Comparison of ENCODE assay signal across 8 cellular contexts in the genomic region with DNA sequence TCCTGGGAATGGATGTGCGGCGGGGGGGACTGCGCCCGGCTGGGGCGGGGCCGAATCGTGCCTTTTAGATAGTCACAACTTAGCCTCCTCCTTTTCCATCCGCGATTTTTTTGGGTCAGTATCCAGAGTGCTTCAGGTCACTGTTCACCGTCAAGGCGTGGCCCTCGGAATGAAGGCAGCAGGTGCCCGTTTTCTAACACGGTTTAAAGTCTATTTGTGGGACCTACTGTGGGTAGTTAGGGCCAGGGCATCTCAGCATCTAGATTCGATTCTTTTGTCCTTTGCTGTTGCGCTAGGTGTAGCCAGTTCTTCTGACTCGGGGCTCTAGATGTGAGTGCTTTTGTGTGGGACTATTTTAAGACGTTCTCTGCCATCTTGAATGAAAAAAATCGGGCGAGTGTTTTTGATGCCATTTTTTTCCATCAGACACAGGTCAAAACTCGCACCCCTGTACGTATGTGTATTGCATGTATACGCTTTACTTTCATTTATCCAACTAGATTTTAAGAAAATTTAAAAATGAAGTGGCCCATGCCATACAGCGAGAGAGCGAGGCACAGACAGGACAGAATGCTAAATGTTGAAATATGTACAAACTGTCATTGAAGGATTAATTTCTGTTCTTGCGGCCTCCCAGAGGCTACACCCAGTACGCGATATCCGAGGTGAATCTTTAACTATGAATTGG. TPM values are rescaled to one million over a fixed set of nuclear protein-coding genes. Genes with fewer than 3 reads are reported as not detected.
DNase-seq lines count a peak whose midpoint lies in the region; ATAC-seq and TF ChIP-seq lines count a peak whose summit lies in the region.

No MANE protein-coding gene starts in this region.

- H3K27me3 ChIP-seq in GM23338 (ENCODE audit: insufficient read depth), result no peaks in the 10 kb centered on the region
- no peaks in the 10 kb centered on the region for H3K27me3 ChIP-seq in neural cell (ENCODE audit: insufficient read depth, low read depth, low read length)

- peaks cover 26% of the 10 kb centered on the region for H3K4me1 ChIP-seq in GM23338 (ENCODE audit: insufficient read depth)

- peak overlapping the region; percentile 97 for H3K27ac Mint-ChIP-seq in GM23338

- TF ChIP-seq RAD21 in neural cell (conservative IDR thresholded peaks at IDR 0.05), result no peak

- no peak for TF ChIP-seq EP300 in neural cell (conservative IDR thresholded peaks at IDR 0.05; ENCODE audit: poor library complexity, severe bottlenecking)

- no peaks in the 10 kb centered on the region for H3K9me3 ChIP-seq in neural cell (ENCODE audit: low read length)

- H2AFZ ChIP-seq in GM23338 (0 out of 2 replicates have a peak overlapping the region, but pooled peaks have one; percentile 15), neural cell (ENCODE audit: low read depth, low read length) (peak overlapping the region; percentile 78)

- H3K27me3 Mint-ChIP-seq in GM23338 (ENCODE audit: insufficient read depth, low read depth, poor library complexity), result peaks cover 6% of the 10 kb centered on the region

- H3K4me1 Mint-ChIP-seq in GM23338, result peaks cover 39% of the 10 kb centered on the region

- TF ChIP-seq CTCF in GM23338 (conservative IDR thresholded peaks at IDR 0.05; ENCODE audit: low read depth in 2 of 2), result no peak
- TF ChIP-seq CTCF in WI38 (IDR thresholded peaks at IDR 0.05; ENCODE audit: low read depth, low read length), result no peak
- TF ChIP-seq CTCF in neural cell (IDR thresholded peaks at IDR 0.05; ENCODE audit: poor library complexity, severe bottlenecking), result no peak
- TF ChIP-seq CTCF in GM13977 (IDR thresholded peaks at IDR 0.05; ENCODE audit: extremely low read depth, insufficient read depth, missing control alignments), result no peak

- H3F3A ChIP-seq in GM23338 (replicated peaks; ENCODE audit: low read depth), result no peaks in the 10 kb centered on the region
- H3F3A ChIP-seq in neural cell (ENCODE audit: insufficient read depth, low read length, poor library complexity, severe bottlenecking), result peaks cover 4% of the 10 kb centered on the region

- H3K4me3 ChIP-seq in GM23338, result peak overlapping the region; percentile 79
- peak overlapping the region; percentile 91 for H3K4me3 ChIP-seq in WI38 (ENCODE audit: low read depth, low read length)
- H3K4me3 ChIP-seq in neural cell (ENCODE audit: low read length), result peak overlapping the region; percentile 82

- DNase-seq in DMS79 (lab: John Stamatoyannopoulos, UW) (peak; percentile 83), GM23338 (ENCODE audit: low spot score) (no peak), NCI-H1694 treated with DMSO at 0.1 percent for 48 hours (lab: John Stamatoyannopoulos, UW) (peak; percentile 84), erythroblast (lab: John Stamatoyannopoulos, UW) (peak; percentile 80 to 84), GM13977 (ENCODE audit: low spot score) (no peak)

- in situ Hi-C loops in GM13977 (cut with MboI; ENCODE audit: low pct_unique_long_range_greater_than_20kb, low sequenced_read_pairs, unreplicated experiment), result no loop called here

- H3K27ac ChIP-seq in GM23338 (ENCODE audit: low read depth) (peak overlapping the region; percentile 92), neural cell (ENCODE audit: low read length) (peak overlapping the region; percentile 99)

- H3K9ac ChIP-seq in neural cell (ENCODE audit: low read length), result peak overlapping the region; percentile 98

- H3K4me3 Mint-ChIP-seq in GM23338, result peak overlapping the region; percentile 89

- no peak for TF ChIP-seq POLR2A in erythroblast (IDR thresholded peaks at IDR 0.05; ENCODE audit: low read length)

- H3K9me2 ChIP-seq in GM23338 (ENCODE audit: insufficient read depth), result no peaks in the 10 kb centered on the region
- no peaks in the 10 kb centered on the region for H3K9me2 ChIP-seq in neural cell (ENCODE audit: insufficient read depth, low read length)

- peaks cover 87% of the 10 kb centered on the region for H3K79me2 ChIP-seq in GM23338 (replicated peaks; ENCODE audit: insufficient read depth)
- H3K79me2 ChIP-seq in neural cell (replicated peaks; ENCODE audit: insufficient read depth, low read length), result peaks cover 81% of the 10 kb centered on the region

- H3K36me3 ChIP-seq in GM23338 (ENCODE audit: insufficient read depth) (no peaks in the 10 kb centered on the region), neural cell (ENCODE audit: insufficient read depth, low read length) (no peaks in the 10 kb centered on the region)

- H3K9me3 Mint-ChIP-seq in GM23338, result no peaks in the 10 kb centered on the region

- H3K4me2 ChIP-seq in GM23338, result peak overlapping the region; percentile 92
- no peak overlapping the region for H3K4me2 ChIP-seq in neural cell (ENCODE audit: low read length)

- peaks cover 14% of the 10 kb centered on the region; the same call in 2 of the 3 replicates for H3K36me3 Mint-ChIP-seq in GM23338 (ENCODE audit: low read depth)

- ATAC-seq in GM23338 (no peak), GM19463 (IDR thresholded peaks at IDR 0.05; ENCODE audit: unreplicated experiment) (no peak)

- H4K20me1 ChIP-seq in GM23338 (replicated peaks; ENCODE audit: insufficient read depth) (peaks cover 7% of the 10 kb centered on the region; the same call in 1 of the 2 replicates), neural cell (ENCODE audit: insufficient read depth) (peaks cover 11% of the 10 kb centered on the region)

TF ChIP-seq in GM23338, 12 proteins besides CTCF, POLR2A, EP300 and RAD21 (continues in another document):
- TF ChIP-seq EZH2 (IDR thresholded peaks at IDR 0.05; ENCODE audit: low read depth, unreplicated experiment), result no peak

TF ChIP-seq in neural cell, 6 proteins besides CTCF, POLR2A, EP300 and RAD21:
- TF ChIP-seq TAF1 (IDR thresholded peaks at IDR 0.05; ENCODE audit: low read depth) (peak; percentile 78), EZH2 (IDR thresholded peaks at IDR 0.05; ENCODE audit: borderline replicate concordance, insufficient read depth, low read length, poor library complexity, severe bottlenecking) (no peak), REST (IDR thresholded peaks at IDR 0.05; ENCODE audit: borderline replicate concordance) (peak; percentile 71), POLR2AphosphoS5 (IDR thresholded peaks at IDR 0.05) (peak; percentile 46), SMC3 (conservative IDR thresholded peaks at IDR 0.05; ENCODE audit: poor library complexity) (no peak), MXI1 (conservative IDR thresholded peaks at IDR 0.05; ENCODE audit: poor library complexity, severe bottlenecking) (no peak)

RNA-seq across cellular contexts. Expression of gene VEZT, which starts 0.7 kb away (rescaled TPM):
- 51.5 and 51.9 TPM in 2 replicates for total RNA-seq in GM23338 (2014; rRNA removed; shearing (Covaris generic))
- 28.2 and 34.2 TPM in 2 replicates for polyA plus RNA-seq in GM23338 (2016; fragmentation: Nextera tagmentation; extraction: Ambion mirVana)
- polyA plus RNA-seq in neural cell, result 192 and 219 TPM in 2 replicates
- 393 and 429 TPM in 2 replicates for polyA minus RNA-seq in neural cell

RNA-seq across cellular contexts. Expression of gene FGD6, which starts 1.0 kb away (rescaled TPM):
- total RNA-seq in GM23338 (2014; rRNA removed; shearing (Covaris generic)), result 24.0 and 32.4 TPM in 2 replicates
- 11.9 and 12.9 TPM in 2 replicates for polyA plus RNA-seq in GM23338 (2016; fragmentation: Nextera tagmentation; extraction: Ambion mirVana)
- 4.6 and 7.1 TPM in 2 replicates for polyA plus RNA-seq in neural cell
- 40.7 and 51.4 TPM in 2 replicates for polyA minus RNA-seq in neural cell

Comparison
In these comparisons a context has a peak if more than half of its experiments do, and no peak if none do; other contexts are left out.
1. DNase-seq: peak in DMS79 (single experiment), NCI-H1694 treated with DMSO at 0.1 percent for 48 hours (single experiment) and erythroblast (2 of 2); none in GM23338 (single experiment) and GM13977 (single experiment).
2. Peak in every context shown above with its lines, with median percentiles within 50 percentile points of each other: H3K4me3 ChIP-seq.